8 cellular contexts compared by ENCODE assay signal in genomic region chr5:137320056-137321045, GRCh38.
DNase-seq lines count a peak whose midpoint lies in the region; ATAC-seq, FAIRE-seq and TF ChIP-seq lines count a peak whose summit lies in the region.

No MANE protein-coding gene starts in this region.

- H3K36me3 ChIP-seq in Loucy (ENCODE audit: insufficient read depth, low read length) (no peaks in the 10 kb centered on the region), mesendoderm (ENCODE audit: control insufficient read depth, insufficient read depth, low read length) (no peaks in the 10 kb centered on the region)

- H3K4me3 ChIP-seq in GM12864 (ENCODE audit: low read depth, low read length) (no peak overlapping the region), Loucy (ENCODE audit: low read length, poor library complexity, severe bottlenecking) (no peak overlapping the region), mesendoderm (ENCODE audit: low read length) (no peak overlapping the region)

- DNase-seq in AG08395 (ENCODE audit: low spot score) = peak; percentile 74
- DNase-seq in GM12864 (ENCODE audit: low read depth) = no peak
- DNase-seq in SHP77 treated with DMSO at 0.1 percent for 48 hours (lab: John Stamatoyannopoulos, UW) = peak; percentile 36
- peak; percentile 80 for DNase-seq in mesendoderm
- DNase-seq in cortex of kidney (lab: John Stamatoyannopoulos, UW) = no peak

- FAIRE-seq in endometrium (lab: Jason Lieb, UNC) = peak; percentile 78

- peak; percentile 81 for TF ChIP-seq CTCF in GM12864 (IDR thresholded peaks at IDR 0.05; ENCODE audit: low read depth, low read length, missing control alignments)
- peak; percentile 85 for TF ChIP-seq CTCF in Loucy (conservative IDR thresholded peaks at IDR 0.05; ENCODE audit: low read length)

- H3K18ac ChIP-seq in mesendoderm (ENCODE audit: low read length) = no peak overlapping the region

- H3K9ac ChIP-seq in Loucy (ENCODE audit: low read depth, low read length, poor library complexity, severe bottlenecking) (no peak overlapping the region), mesendoderm (ENCODE audit: low read length) (no peak overlapping the region)

- no peak overlapping the region for H2BK15ac ChIP-seq in mesendoderm (replicated peaks; ENCODE audit: low read depth)

- no peaks in the 10 kb centered on the region for H3K9me3 ChIP-seq in Loucy (ENCODE audit: insufficient read depth, low read depth, low read length)

- H3K4me2 ChIP-seq in Loucy (ENCODE audit: low read depth, low read length, poor library complexity, severe bottlenecking) (no peak overlapping the region), mesendoderm (ENCODE audit: low read length) (no peak overlapping the region)

- WGBS in mesendoderm (ENCODE audit: extremely low coverage, insufficient coverage, low lambda C conversion rate) = no CpG with 5 or more reads among the region's 3 CpGs

- H2AK5ac ChIP-seq in mesendoderm (ENCODE audit: low read length) = no peak overlapping the region

- no peaks in the 10 kb centered on the region for H3K9me2 ChIP-seq in Loucy (replicated peaks; ENCODE audit: low read depth, low read length)

- H2BK120ac ChIP-seq in mesendoderm (ENCODE audit: low read depth, low read length) = no peak overlapping the region

- H3K27ac ChIP-seq in mesendoderm (ENCODE audit: low read depth, low read length) = no peak overlapping the region

- no peak overlapping the region for H2AFZ ChIP-seq in Loucy (ENCODE audit: low read length)

- no peak overlapping the region for H4K8ac ChIP-seq in mesendoderm (ENCODE audit: low read depth, low read length)

- no peak for ATAC-seq in HG03457 (IDR thresholded peaks at IDR 0.05; ENCODE audit: unreplicated experiment)

- H3K27me3 ChIP-seq in Loucy (ENCODE audit: insufficient read depth, low read length, poor library complexity, severe bottlenecking) = no peaks in the 10 kb centered on the region
- no peaks in the 10 kb centered on the region for H3K27me3 ChIP-seq in mesendoderm (ENCODE audit: insufficient read depth, low read length, poor library complexity)

- no peaks in the 10 kb centered on the region for H3K79me2 ChIP-seq in Loucy (ENCODE audit: insufficient read depth, low read length)
- H3K79me2 ChIP-seq in mesendoderm (ENCODE audit: control insufficient read depth, insufficient read depth, low read length) = no peaks in the 10 kb centered on the region

- no peak overlapping the region for H3K4ac ChIP-seq in mesendoderm (ENCODE audit: low read depth, low read length)

- H4K5ac ChIP-seq in mesendoderm (ENCODE audit: low read length) = no peak overlapping the region

- no peak overlapping the region for H3K23ac ChIP-seq in mesendoderm (ENCODE audit: low read length)

- no peaks in the 10 kb centered on the region for H3K79me1 ChIP-seq in mesendoderm (ENCODE audit: low read length)

- H3K56ac ChIP-seq in mesendoderm (ENCODE audit: low read length) = peak overlapping the region; percentile 60

- H3F3A ChIP-seq in Loucy (ENCODE audit: low read depth) = no peaks in the 10 kb centered on the region

- no peaks in the 10 kb centered on the region for H4K20me1 ChIP-seq in Loucy (ENCODE audit: insufficient read depth, low read length, poor library complexity, severe bottlenecking)

- H3K4me1 ChIP-seq in Loucy (ENCODE audit: insufficient read depth, low read length, poor library complexity, severe bottlenecking) = no peaks in the 10 kb centered on the region
- no peaks in the 10 kb centered on the region for H3K4me1 ChIP-seq in mesendoderm (ENCODE audit: control insufficient read depth, low read depth, low read length)

- no peak overlapping the region for H2BK5ac ChIP-seq in mesendoderm (ENCODE audit: low read length)

Comparison
In these comparisons a context has a peak if more than half of its experiments do, and no peak if none do; other contexts are left out.
1. DNase-seq: peak in AG08395 (single experiment), SHP77 treated with DMSO at 0.1 percent for 48 hours (single experiment) and mesendoderm (single experiment); none in GM12864 (single experiment) and cortex of kidney (single experiment).